ENCODE assay signal across 8 cellular contexts in the genomic region with DNA sequence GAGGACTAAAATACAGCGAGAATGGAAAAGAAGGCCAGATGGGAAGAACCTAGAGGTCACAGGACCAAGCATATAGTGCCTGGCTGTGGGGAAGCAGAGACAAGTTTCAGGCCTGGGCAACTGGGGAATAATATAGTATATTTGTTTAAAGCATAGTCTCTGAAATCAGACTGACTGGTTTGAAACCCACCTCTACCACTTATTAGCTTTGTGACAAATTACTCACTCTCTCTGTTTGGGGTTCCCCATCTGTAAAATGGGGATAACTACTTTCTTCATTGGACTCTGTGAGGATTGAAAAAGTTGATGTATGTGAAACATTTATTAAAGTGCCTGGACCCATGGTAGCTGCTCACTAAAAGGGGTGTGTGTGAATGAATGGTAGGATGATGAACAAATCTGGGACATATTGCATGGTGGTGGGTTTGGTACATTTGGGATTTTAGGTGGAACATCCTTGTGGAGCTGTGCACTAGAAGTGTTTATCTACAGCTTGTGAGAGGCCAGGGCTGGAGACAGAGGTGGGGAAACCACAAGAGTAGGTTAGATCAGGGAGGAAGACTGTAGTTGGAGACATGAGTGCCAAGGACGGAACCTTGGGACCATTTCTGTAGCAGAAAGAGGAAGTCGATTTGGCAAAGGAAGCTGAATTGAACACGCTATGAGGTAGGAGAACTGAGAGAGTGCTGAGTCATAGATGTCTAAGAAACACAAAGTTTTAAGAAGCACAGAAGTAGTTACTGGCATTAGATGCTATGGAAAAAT. TPM values are rescaled to one million over a fixed set of nuclear protein-coding genes. Genes with fewer than 3 reads are reported as not detected.
DNase-seq lines count a peak whose midpoint lies in the region; ATAC-seq and TF ChIP-seq lines count a peak whose summit lies in the region.

No MANE protein-coding gene starts in this region.

- H3K27ac ChIP-seq in testis, result peak overlapping the region in 1 of 2 donors; percentile 53

- peaks cover 4% of the 10 kb centered on the region for H3K27me3 Mint-ChIP-seq in activated naive CD4-positive, alpha-beta T cell treated with anti-CD3 and anti-CD28 coated beads for 36 hours (ENCODE audit: low read depth)

- H3K36me3 Mint-ChIP-seq in activated naive CD4-positive, alpha-beta T cell treated with anti-CD3 and anti-CD28 coated beads for 36 hours (ENCODE audit: low read depth), result peaks cover 3% of the 10 kb centered on the region

- peak; percentile 41 for DNase-seq in activated naive CD4-positive, alpha-beta T cell treated with anti-CD3 and anti-CD28 coated beads for 36 hours
- no peak for DNase-seq in activated naive CD4-positive, alpha-beta T cell treated with Interleukin-2 at 50 U/mL for 16 hours
- DNase-seq in fibroblast of the aortic adventitia (ENCODE audit: low read depth) (peak; percentile 94), testis (peak; percentile 27), NCI-H2196 treated with DMSO at 0.1 percent for 48 hours (lab: John Stamatoyannopoulos, UW; ENCODE audit: unreplicated experiment) (no peak), DMS53 treated with DMSO at 0.1 percent for 48 hours (lab: John Stamatoyannopoulos, UW; ENCODE audit: unreplicated experiment) (no peak)

- TF ChIP-seq POLR2A in testis (IDR thresholded peaks at IDR 0.05), result no peak

- peaks cover 10% of the 10 kb centered on the region for H3K9me3 Mint-ChIP-seq in activated naive CD4-positive, alpha-beta T cell treated with anti-CD3 and anti-CD28 coated beads for 36 hours

- H3K36me3 ChIP-seq in testis (ENCODE audit: low read depth, missing control alignments), result no peaks in the 10 kb centered on the region

- no peaks in the 10 kb centered on the region for H3K27me3 ChIP-seq in testis

- 54 to 75% methylated on average over 4 of the region's 4 CpGs for WGBS in testis, 2 donors

- no peaks in the 10 kb centered on the region for H3K9me3 ChIP-seq in testis

- TF ChIP-seq CTCF in fibroblast of the aortic adventitia (IDR thresholded peaks at IDR 0.05; ENCODE audit: insufficient read depth, low read length), result no peak
- TF ChIP-seq CTCF in testis (IDR thresholded peaks at IDR 0.05), result no peak

- no peak overlapping the region for H3K4me3 Mint-ChIP-seq in activated naive CD4-positive, alpha-beta T cell treated with anti-CD3 and anti-CD28 coated beads for 36 hours

- peaks cover 14% of the 10 kb centered on the region for H3K4me1 ChIP-seq in testis

- intact Hi-C loops in activated naive CD4-positive, alpha-beta T cell treated with anti-CD3 and anti-CD28 coated beads for 36 hours (cut with micrococcal nuclease), result loop anchor here (1.0 to 2.0 kb wide), 6 partner anchors 14 to 256 kb away; no protein-coding TSS in a partner anchor
- intact Hi-C loops in testis (cut with DNase I; ENCODE audit: low total_unique reads), result no loop called here

- CTCF ChIA-PET in activated naive CD4-positive, alpha-beta T cell treated with anti-CD3 and anti-CD28 coated beads for 36 hours (lab: Charles Lee), result interaction anchor here (1.1 to 2.1 kb wide), 4 partner anchors 32 to 115 kb away, joined by 3 to 6 read pairs (median 4); no protein-coding TSS in a partner anchor

- peaks cover 29% of the 10 kb centered on the region for H3K4me1 Mint-ChIP-seq in activated naive CD4-positive, alpha-beta T cell treated with anti-CD3 and anti-CD28 coated beads for 36 hours (ENCODE audit: low read depth)

- ATAC-seq in HG03060 (IDR thresholded peaks at IDR 0.05; ENCODE audit: low read depth, unreplicated experiment) (peak; percentile 64), SK-N-SH treated with all-trans-retinoic acid at 6 μM for 48 hours (peak; percentile 80)

- H3K4me3 ChIP-seq in fibroblast of the aortic adventitia (ENCODE audit: low read depth, low read length) (no peak overlapping the region), testis (no peak overlapping the region)

- peak overlapping the region; percentile 66 for H3K27ac Mint-ChIP-seq in activated naive CD4-positive, alpha-beta T cell treated with anti-CD3 and anti-CD28 coated beads for 36 hours

TF ChIP-seq in SK-N-SH treated with all-trans-retinoic acid at 6 μM for 48 hours, 23 proteins besides CTCF, POLR2A, EP300 and RAD21 (continues in another document):
- no peak for TF ChIP-seq CSDC2 (CRISPR knock-in tag; IDR thresholded peaks at IDR 0.05)
- no peak for TF ChIP-seq ARNTL (CRISPR knock-in tag; IDR thresholded peaks at IDR 0.05; ENCODE audit: borderline replicate concordance, low read depth)
- no peak for TF ChIP-seq BACH2 (CRISPR knock-in tag; IDR thresholded peaks at IDR 0.05; ENCODE audit: borderline replicate concordance)
- no peak for TF ChIP-seq CREB5 (CRISPR knock-in tag; IDR thresholded peaks at IDR 0.05; ENCODE audit: low read depth)
- TF ChIP-seq ZC3H10 (CRISPR knock-in tag; IDR thresholded peaks at IDR 0.05), result no peak
- no peak for TF ChIP-seq OSR1 (CRISPR knock-in tag; IDR thresholded peaks at IDR 0.05)
- TF ChIP-seq CSRNP3 (CRISPR knock-in tag; IDR thresholded peaks at IDR 0.05), result no peak
- TF ChIP-seq ZNF8 (CRISPR knock-in tag; IDR thresholded peaks at IDR 0.05), result no peak
- TF ChIP-seq ISL1 (CRISPR knock-in tag; IDR thresholded peaks at IDR 0.05), result no peak
- TF ChIP-seq ZNF70 (CRISPR knock-in tag; IDR thresholded peaks at IDR 0.05), result no peak
- no peak for TF ChIP-seq TSHZ2 (CRISPR knock-in tag; IDR thresholded peaks at IDR 0.05)
- TF ChIP-seq ZNF565 (CRISPR knock-in tag; conservative IDR thresholded peaks at IDR 0.05; ENCODE audit: low read depth), result no peak
- no peak for TF ChIP-seq RARB (CRISPR knock-in tag; IDR thresholded peaks at IDR 0.05)
- no peak for TF ChIP-seq TOX (CRISPR knock-in tag; IDR thresholded peaks at IDR 0.05; ENCODE audit: borderline replicate concordance)
- TF ChIP-seq, protein P1, sequence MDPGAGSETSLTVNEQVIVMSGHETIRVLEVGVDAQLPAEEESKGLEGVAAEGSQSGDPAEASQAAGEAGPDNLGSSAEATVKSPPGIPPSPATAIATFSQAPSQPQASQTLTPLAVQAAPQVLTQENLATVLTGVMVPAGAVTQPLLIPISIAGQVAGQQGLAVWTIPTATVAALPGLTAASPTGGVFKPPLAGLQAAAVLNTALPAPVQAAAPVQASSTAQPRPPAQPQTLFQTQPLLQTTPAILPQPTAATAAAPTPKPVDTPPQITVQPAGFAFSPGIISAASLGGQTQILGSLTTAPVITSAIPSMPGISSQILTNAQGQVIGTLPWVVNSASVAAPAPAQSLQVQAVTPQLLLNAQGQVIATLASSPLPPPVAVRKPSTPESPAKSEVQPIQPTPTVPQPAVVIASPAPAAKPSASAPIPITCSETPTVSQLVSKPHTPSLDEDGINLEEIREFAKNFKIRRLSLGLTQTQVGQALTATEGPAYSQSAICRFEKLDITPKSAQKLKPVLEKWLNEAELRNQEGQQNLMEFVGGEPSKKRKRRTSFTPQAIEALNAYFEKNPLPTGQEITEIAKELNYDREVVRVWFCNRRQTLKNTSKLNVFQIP (CRISPR knock-in tag; IDR thresholded peaks at IDR 0.05; ENCODE audit: borderline replicate concordance, low read depth), result no peak
- no peak for TF ChIP-seq ZFP3 (CRISPR knock-in tag; IDR thresholded peaks at IDR 0.05)

RNA-seq across cellular contexts. Expression of gene SWAP70, which starts 52.6 kb away (rescaled TPM):
- 1 to 10 TPM; 8.2 to 9.5 TPM for total RNA-seq in activated naive CD4-positive, alpha-beta T cell treated with anti-CD3 and anti-CD28 coated beads for 36 hours
- total RNA-seq in fibroblast of the aortic adventitia (ENCODE audit: low replicate concordance) (44.4 and 53.2 TPM in 2 replicates), testis (10 to 100 TPM; 10.5 to 14.7 TPM)
- polyA plus RNA-seq in testis (ENCODE audit: insufficient read depth, low read depth, low replicate concordance), result 10.2 TPM

Comparison
In these comparisons a context has a peak if more than half of its experiments do, and no peak if none do; other contexts are left out.
1. DNase-seq: peak in activated naive CD4-positive, alpha-beta T cell treated with anti-CD3 and anti-CD28 coated beads for 36 hours (single experiment), fibroblast of the aortic adventitia (single experiment) and testis (single experiment); none in activated naive CD4-positive, alpha-beta T cell treated with Interleukin-2 at 50 U/mL for 16 hours (single experiment), NCI-H2196 treated with DMSO at 0.1 percent for 48 hours (single experiment) and DMS53 treated with DMSO at 0.1 percent for 48 hours (single experiment).